In the genomic region with DNA sequence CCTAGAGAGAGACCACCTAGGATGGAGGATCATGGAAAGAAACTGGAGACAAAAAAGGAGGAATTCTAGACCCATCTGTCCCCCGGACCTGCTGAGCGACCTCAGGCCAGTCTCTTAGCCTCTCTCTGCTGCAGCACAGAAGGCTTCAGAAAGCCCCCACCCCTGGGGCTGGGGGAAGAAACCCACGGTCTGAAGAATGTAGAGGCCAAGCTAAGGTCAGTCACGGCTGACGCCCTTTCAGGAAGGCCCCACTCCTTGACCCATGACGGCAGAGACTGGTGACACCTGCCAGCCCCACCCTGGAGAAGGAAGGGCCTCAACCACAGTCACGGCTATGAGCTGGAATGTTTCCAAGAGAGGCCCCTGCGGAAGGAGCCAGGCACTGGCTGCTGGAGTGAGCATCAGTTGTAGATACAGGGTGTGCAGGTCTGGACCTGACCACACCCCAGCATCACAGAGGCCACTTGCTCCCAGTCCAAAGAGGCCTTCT, we compare ENCODE assay signal across 10 cellular contexts.
DNase-seq lines count a peak whose midpoint lies in the region; ATAC-seq, FAIRE-seq and TF ChIP-seq lines count a peak whose summit lies in the region.
"Had no signal": no experiment of that assay in that cellular context is flagged by ENCODE, and none has a peak within 500 bp of the region (broad histone marks: within the 10 kb centered on the region; RNA-seq: fewer than 3 reads in every experiment).

No MANE protein-coding gene starts in this region.

- DNase-seq in GM12891 (ENCODE audit: insufficient read length, low spot score) (peak; percentile 61), left colon (peak; percentile 46 to 77), progenitor cell of endocrine pancreas (ENCODE audit: low spot score, unreplicated experiment) (no peak), middle frontal gyrus (ENCODE audit: extremely low spot score, low spot score) (no peak), globus pallidus (ENCODE audit: low spot score) (no peak)
- no peak for DNase-seq in NK-92 treated with Interleukin-12 subunit alpha and Interleukin-12 subunit beta, amount 100 ng/mL, for 24 hours (lab: John Stamatoyannopoulos, UW)

- H3K27ac Mint-ChIP-seq in progenitor cell of endocrine pancreas: no peak overlapping the region
- H3K27ac Mint-ChIP-seq: dendritic cell treated with granulocyte-macrophage colony-stimulating factor and Interleukin-4, amounts not matched to agents 40 ng/mL and 50 ng/mL, for 4 days; T-helper 1 cell treated with Interleukin-12 subunit alpha and Interleukin-12 subunit beta and Interleukin-4 antibody, amounts not matched to agents 30 μg/mL and 1 μg/mL, for 36 hours had no signal

- no peaks in the 10 kb centered on the region for H3K36me3 Mint-ChIP-seq in progenitor cell of endocrine pancreas (ENCODE audit: insufficient read depth)

- no peak for TF ChIP-seq CTCF in progenitor cell of endocrine pancreas (IDR thresholded peaks at IDR 0.05; ENCODE audit: unreplicated experiment)

- no peak overlapping the region for H3K4me3 Mint-ChIP-seq in progenitor cell of endocrine pancreas (ENCODE audit: low read depth)
- H3K4me3 Mint-ChIP-seq: dendritic cell treated with granulocyte-macrophage colony-stimulating factor and Interleukin-4, amounts not matched to agents 40 ng/mL and 50 ng/mL, for 4 days; T-helper 1 cell treated with Interleukin-12 subunit alpha and Interleukin-12 subunit beta and Interleukin-4 antibody, amounts not matched to agents 30 μg/mL and 1 μg/mL, for 36 hours had no signal

- intact Hi-C loops in left colon (cut with DNase I, micrococcal nuclease): no loop called here

- FAIRE-seq in GM12891 (lab: Jason Lieb, UNC): peak; percentile 66

- ATAC-seq in GM21390 (IDR thresholded peaks at IDR 0.05; ENCODE audit: unreplicated experiment): peak; percentile 89
- peak; percentile 77 for ATAC-seq in HG03442 (IDR thresholded peaks at IDR 0.05; ENCODE audit: unreplicated experiment)
- peak; percentile 82 for ATAC-seq in left colon

- no peaks in the 10 kb centered on the region for H3K9me3 Mint-ChIP-seq in progenitor cell of endocrine pancreas (ENCODE audit: low read depth)
- H3K9me3 Mint-ChIP-seq: dendritic cell treated with granulocyte-macrophage colony-stimulating factor and Interleukin-4, amounts not matched to agents 40 ng/mL and 50 ng/mL, for 4 days; T-helper 1 cell treated with Interleukin-12 subunit alpha and Interleukin-12 subunit beta and Interleukin-4 antibody, amounts not matched to agents 30 μg/mL and 1 μg/mL, for 36 hours had no signal

- peaks cover 10% of the 10 kb centered on the region for H3K27me3 Mint-ChIP-seq in progenitor cell of endocrine pancreas

- H3K4me1 Mint-ChIP-seq in progenitor cell of endocrine pancreas (ENCODE audit: low read depth): peaks cover 8% of the 10 kb centered on the region

- TF ChIP-seq POLR2A in GM12891 (IDR thresholded peaks at IDR 0.05; ENCODE audit: low read depth, low read length): no peak

TF ChIP-seq in GM12891, 5 proteins besides CTCF, POLR2A, EP300 and RAD21:
- TF ChIP-seq TAF1 (IDR thresholded peaks at IDR 0.05; ENCODE audit: low read depth, low read length) (no peak), SPI1 (IDR thresholded peaks at IDR 0.05; ENCODE audit: low read depth, low read length) (peak; percentile 20; the same call in 1 of the 2 replicates), POLR2AphosphoS5 (IDR thresholded peaks at IDR 0.05; ENCODE audit: low read depth, low read length) (no peak), POU2F2 (IDR thresholded peaks at IDR 0.05; ENCODE audit: low read depth, low read length) (peak; percentile 44), PAX5 (IDR thresholded peaks at IDR 0.05; ENCODE audit: insufficient read depth, low read length, severe bottlenecking) (peak; percentile 87)
TF ChIP-seq in GM12891: peak in this region for 3.

Comparison
In these comparisons a context has a peak if more than half of its experiments do, and no peak if none do; other contexts are left out.
1. DNase-seq: peak in GM12891 (single experiment) and left colon (2 of 2); none in progenitor cell of endocrine pancreas (single experiment), middle frontal gyrus (single experiment), NK-92 treated with Interleukin-12 subunit alpha and Interleukin-12 subunit beta, amount 100 ng/mL, for 24 hours (single experiment) and globus pallidus (single experiment).
2. Peak in every context shown above with its lines, with median percentiles within 50 percentile points of each other: ATAC-seq.